Comparison of ENCODE assay signal across 8 cellular contexts in the genomic region with DNA sequence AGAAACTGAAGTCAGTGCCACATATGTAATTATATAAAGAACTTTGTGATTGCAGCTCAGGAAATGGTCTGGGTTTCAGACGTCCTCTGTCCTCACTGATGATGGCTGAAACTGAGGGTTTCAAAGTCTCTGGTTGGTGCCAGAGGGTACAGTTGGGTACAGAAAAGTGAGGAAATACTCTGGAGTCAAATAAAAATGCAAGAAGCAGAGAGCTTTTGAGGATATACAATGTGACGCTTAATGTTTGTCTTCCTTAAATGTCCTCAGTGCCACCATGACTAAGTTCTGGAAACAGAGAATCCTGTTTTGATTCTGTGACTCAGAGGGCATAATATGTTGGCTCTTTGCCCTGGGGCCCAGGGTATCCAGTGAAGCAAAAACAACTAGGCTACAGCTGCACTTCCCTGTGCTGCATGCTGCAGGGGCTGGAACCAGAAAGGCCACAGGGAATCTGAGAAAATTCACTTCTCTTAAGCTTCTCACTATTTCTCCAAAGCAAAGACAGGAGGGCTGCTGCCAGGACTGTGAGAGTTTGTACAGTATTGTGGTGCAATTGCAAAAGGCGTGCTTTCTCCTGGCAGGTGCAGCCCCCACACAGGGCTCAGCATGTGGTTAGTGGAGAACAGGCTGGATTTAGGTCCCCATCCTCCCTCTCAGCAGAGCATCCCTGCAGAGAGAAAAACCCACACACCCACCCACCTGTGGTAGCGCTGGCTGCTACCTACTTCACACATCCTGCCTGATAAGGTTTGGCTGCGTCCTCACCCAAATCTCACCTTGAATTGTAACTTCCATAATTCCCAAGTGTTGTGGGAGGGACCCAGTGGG.
DNase-seq lines count a peak whose midpoint lies in the region; ATAC-seq and TF ChIP-seq lines count a peak whose summit lies in the region.

No MANE protein-coding gene starts in this region.

- intact Hi-C loops in IMR-90 (cut with micrococcal nuclease), result loop anchor here (2.0 to 5.0 kb wide), 2 partner anchors 53 to 67 kb away; no protein-coding TSS in a partner anchor
- intact Hi-C loops in body of pancreas (cut with DNase I), result no loop called here
- intact Hi-C loops in lower lobe of right lung (cut with DNase I), result no loop called here

- POLR2A ChIA-PET in IMR-90 (lab: Charles Lee; ENCODE audit: unreplicated experiment), result no interaction called here
- POLR2A ChIA-PET in WTC11 (lab: Charles Lee), result no interaction called here

- H3K9me3 ChIP-seq in BLaER1 treated with 17β-estradiol and CSF1 and Interleukin-3, amounts not matched to agents 10 nM and 100 nM (replicated peaks in 1 of 11), result peaks cover 0 to 34% (median 11%) of the 10 kb centered on the region in 11 experiments; a peak in 17 of 22 replicates
- H3K9me3 ChIP-seq in IMR-90 (ENCODE audit: control insufficient read depth, insufficient read depth, low read length), result no peaks in the 10 kb centered on the region
- no peaks in the 10 kb centered on the region for H3K9me3 ChIP-seq in body of pancreas
- no peaks in the 10 kb centered on the region for H3K9me3 ChIP-seq in lower lobe of right lung

- H3K36me3 Mint-ChIP-seq in immature natural killer cell, result no peaks in the 10 kb centered on the region
- H3K36me3 Mint-ChIP-seq in WTC11, result no peaks in the 10 kb centered on the region

- peak overlapping the region; percentile 98 for H3K14ac ChIP-seq in IMR-90 (replicated peaks; ENCODE audit: low read depth, low read length)

- H3K9me3 Mint-ChIP-seq in immature natural killer cell (no peaks in the 10 kb centered on the region), WTC11 (peaks cover 4% of the 10 kb centered on the region; the same call in 1 of the 2 replicates)

- 0 out of 2 replicates have a peak, but pooled peaks have one; percentile 15 for TF ChIP-seq POLR2A in IMR-90 (IDR thresholded peaks at IDR 0.05; ENCODE audit: low read depth, low read length)
- TF ChIP-seq POLR2A in body of pancreas (IDR thresholded peaks at IDR 0.05), result no peak

- peak overlapping the region; percentile 96 for H2AK5ac ChIP-seq in IMR-90 (ENCODE audit: low read depth, low read length)

- ATAC-seq in IMR-90 (ENCODE audit: low read depth) (peak; percentile 61), body of pancreas (peak; percentile 60), lower lobe of right lung (peak; percentile 65 to 81), HG03135 (IDR thresholded peaks at IDR 0.05; ENCODE audit: unreplicated experiment) (no peak), GM21367 (IDR thresholded peaks at IDR 0.05; ENCODE audit: unreplicated experiment) (no peak), WTC11 (no peak)

- H3K4me3 Mint-ChIP-seq in immature natural killer cell (no peak overlapping the region), WTC11 (no peak overlapping the region)

- peak overlapping the region; percentile 99 for H2BK15ac ChIP-seq in IMR-90 (ENCODE audit: low read depth, low read length)

- H3K27ac Mint-ChIP-seq in immature natural killer cell (no peak overlapping the region), WTC11 (no peak overlapping the region)

- H3K27me3 Mint-ChIP-seq in immature natural killer cell (ENCODE audit: low read depth in 3 of 3), result peaks cover 0 to 4% (median 0%) of the 10 kb centered on the region in 3 donors
- 0 out of 2 replicates have a peak, but pooled peaks cover 2% of the 10 kb centered on the region for H3K27me3 Mint-ChIP-seq in WTC11 (ENCODE audit: low read depth)

- H3K4ac ChIP-seq in IMR-90 (ENCODE audit: low read depth, low read length), result peak overlapping the region; percentile 98

- DNase-seq in IMR-90 (peak; percentile 95), body of pancreas (peak; percentile 23 to 79 (median 46)), lower lobe of right lung (peak; percentile 39), immature natural killer cell (no peak), WTC11 (ENCODE audit: low spot score) (no peak)

- H3K79me1 ChIP-seq in IMR-90 (ENCODE audit: low read depth in 1 of 2, low read length in 2 of 2), result peaks cover 0 to 13% of the 10 kb centered on the region in 2 experiments; a peak in 2 of 4 replicates

- H4K8ac ChIP-seq in IMR-90 (ENCODE audit: low read depth in 2 of 2, low read length in 2 of 2), result peak overlapping the region; percentile 89 to 90

- H4K91ac ChIP-seq in IMR-90 (ENCODE audit: insufficient read depth, low read depth, low read length), result peak overlapping the region; percentile 99

- no peaks in the 10 kb centered on the region for H3K4me1 Mint-ChIP-seq in immature natural killer cell
- H3K4me1 Mint-ChIP-seq in WTC11, result no peaks in the 10 kb centered on the region

- H3K27ac ChIP-seq in BLaER1 treated with 17β-estradiol and CSF1 and Interleukin-3, amounts not matched to agents 10 nM and 100 nM, result peak overlapping the region; percentile 22 to 91 (median 83); a peak in 20 of 22 replicates
- H3K27ac ChIP-seq in IMR-90 (ENCODE audit: insufficient read depth, low read length), result peak overlapping the region; percentile 87
- H3K27ac ChIP-seq in body of pancreas, result peak overlapping the region in 2 of 4 donors; percentile 36 to 65
- peak overlapping the region; percentile 26 for H3K27ac ChIP-seq in lower lobe of right lung

- no peaks in the 10 kb centered on the region for H4K20me1 ChIP-seq in BLaER1 treated with 17β-estradiol and CSF1 and Interleukin-3, amounts not matched to agents 10 nM and 100 nM
- H4K20me1 ChIP-seq in IMR-90 (ENCODE audit: insufficient read depth, low read length), result no peaks in the 10 kb centered on the region

- peak overlapping the region; percentile 21 for H2AK9ac ChIP-seq in IMR-90 (replicated peaks; ENCODE audit: low read depth, low read length, poor library complexity)

- peak overlapping the region; percentile 58 to 90 (median 81) for H3K4me2 ChIP-seq in BLaER1 treated with 17β-estradiol and CSF1 and Interleukin-3, amounts not matched to agents 10 nM and 100 nM
- H3K4me2 ChIP-seq in IMR-90 (ENCODE audit: low read depth, low read length), result peak overlapping the region; percentile 63

- TF ChIP-seq RAD21 in IMR-90 (IDR thresholded peaks at IDR 0.05; ENCODE audit: low read length), result no peak

- 0% methylated on average over 1 of the region's 5 CpGs; no CpG with 5 or more reads in 1 of the 2 experiments for WGBS in IMR-90 (ENCODE audit: extremely low coverage in 2 of 2, insufficient read length in 1 of 2), 2 experiments
- WGBS in body of pancreas, 2 donors, result 66 to 80% methylated on average over 5 of the region's 5 CpGs

- dilution Hi-C loops in IMR-90 (cut with HindIII; ENCODE audit: low sequenced_read_pairs, unreplicated experiment), result no loop called here

- no peak for TF ChIP-seq CTCF in IMR-90 (conservative IDR thresholded peaks at IDR 0.05; ENCODE audit: low read depth, low read length)
- TF ChIP-seq CTCF in body of pancreas (IDR thresholded peaks at IDR 0.05), result no peak
- TF ChIP-seq CTCF in lower lobe of right lung (IDR thresholded peaks at IDR 0.05), result no peak
- no peak for TF ChIP-seq CTCF in WTC11 (IDR thresholded peaks at IDR 0.05)

- in situ Hi-C loops in IMR-90 (cut with MboI; ENCODE audit: low sequenced_read_pairs), result no loop called here

- no peaks in the 10 kb centered on the region; a peak in 1 of 22 replicates for H3K36me3 ChIP-seq in BLaER1 treated with 17β-estradiol and CSF1 and Interleukin-3, amounts not matched to agents 10 nM and 100 nM
- H3K36me3 ChIP-seq in IMR-90 (ENCODE audit: control insufficient read depth, insufficient read depth, low read length) (no peaks in the 10 kb centered on the region), body of pancreas (replicated peaks in 1 of 2; ENCODE audit: insufficient read depth in 1 of 2, low read depth in 2 of 2) (no peaks in the 10 kb centered on the region), lower lobe of right lung (no peaks in the 10 kb centered on the region)

- peaks cover 38% of the 10 kb centered on the region for H3K9me1 ChIP-seq in IMR-90 (ENCODE audit: insufficient read depth, low read length)

- H3K4me1 ChIP-seq in BLaER1 treated with 17β-estradiol and CSF1 and Interleukin-3, amounts not matched to agents 10 nM and 100 nM, result peaks cover 20 to 54% (median 29%) of the 10 kb centered on the region in 10 experiments
- H3K4me1 ChIP-seq in IMR-90 (ENCODE audit: control insufficient read depth, insufficient read depth, low read length) (peaks cover 31% of the 10 kb centered on the region), body of pancreas (peaks cover 13% of the 10 kb centered on the region), lower lobe of right lung (peaks cover 18% of the 10 kb centered on the region)

- CTCF ChIA-PET in IMR-90 (lab: Yijun Ruan, JAX) (interaction anchor here (0.6 kb wide), 1 partner anchor 64 kb away, joined by 3 read pairs; no protein-coding TSS in a partner anchor), WTC11 (lab: Charles Lee) (no interaction called here)

- H2BK20ac ChIP-seq in IMR-90 (ENCODE audit: low read depth, low read length), result peak overlapping the region; percentile 98

- H3K18ac ChIP-seq in IMR-90 (ENCODE audit: low read depth, low read length), result peak overlapping the region; percentile 90

- H2BK5ac ChIP-seq in IMR-90 (ENCODE audit: low read depth, low read length, poor library complexity, severe bottlenecking), result peak overlapping the region; percentile 99

- peak overlapping the region; percentile 99 for H3K23ac ChIP-seq in IMR-90 (ENCODE audit: low read depth, low read length)

- H3K27me3 ChIP-seq in BLaER1 treated with 17β-estradiol and CSF1 and Interleukin-3, amounts not matched to agents 10 nM and 100 nM, result no peaks in the 10 kb centered on the region
- H3K27me3 ChIP-seq in IMR-90 (ENCODE audit: control insufficient read depth, insufficient read depth, low read length), result no peaks in the 10 kb centered on the region
- no peaks in the 10 kb centered on the region for H3K27me3 ChIP-seq in body of pancreas
- H3K27me3 ChIP-seq in lower lobe of right lung (ENCODE audit: low read depth), result no peaks in the 10 kb centered on the region

- H3K4me3 ChIP-seq in BLaER1 treated with 17β-estradiol and CSF1 and Interleukin-3, amounts not matched to agents 10 nM and 100 nM, result peak overlapping the region in 3 of 10 experiments; percentile 9 to 22 (median 10); a peak in 5 of 20 replicates
- no peak overlapping the region for H3K4me3 ChIP-seq in IMR-90 (ENCODE audit: insufficient read depth, low read depth, low read length)
- H3K4me3 ChIP-seq in body of pancreas, result no peak overlapping the region
- H3K4me3 ChIP-seq in lower lobe of right lung, result no peak overlapping the region

- H3K56ac ChIP-seq in IMR-90 (ENCODE audit: extremely low read depth, insufficient read depth, low read length), result peak overlapping the region; percentile 79

- peak overlapping the region; percentile 98 for H2BK120ac ChIP-seq in IMR-90 (ENCODE audit: low read depth, low read length)

- no peak overlapping the region for H2AFZ ChIP-seq in IMR-90 (replicated peaks; ENCODE audit: low read length, poor library complexity)

- no TSS peak for BruUV-seq in IMR-90 (replicated peaks; lab: Mats Ljungman, UMichigan)

- H3K9ac ChIP-seq in BLaER1 treated with 17β-estradiol and CSF1 and Interleukin-3, amounts not matched to agents 10 nM and 100 nM, result peak overlapping the region in 9 of 11 experiments; percentile 4 to 73 (median 64); a peak in 15 of 22 replicates
- peak overlapping the region; percentile 30; the same call in 1 of the 2 replicates for H3K9ac ChIP-seq in IMR-90 (ENCODE audit: low read depth, low read length)

- H4K5ac ChIP-seq in IMR-90 (ENCODE audit: low read depth, low read length), result peak overlapping the region; percentile 76

TF ChIP-seq in WTC11, 78 proteins besides CTCF, POLR2A, EP300 and RAD21 (continues in another document):
- TF ChIP-seq JUN (CRISPR knock-in tag; IDR thresholded peaks at IDR 0.05) (no peak), NR3C1 (CRISPR knock-in tag; conservative IDR thresholded peaks at IDR 0.05; ENCODE audit: low read depth) (no peak), SMAD4 (CRISPR knock-in tag; IDR thresholded peaks at IDR 0.05) (no peak)

Comparison
In these comparisons a context has a peak if more than half of its experiments do, and no peak if none do; other contexts are left out.
1. ATAC-seq: peak in IMR-90 (single experiment), body of pancreas (single experiment) and lower lobe of right lung (2 of 2); none in HG03135 (single experiment), GM21367 (single experiment) and WTC11 (single experiment).
2. DNase-seq: peak in IMR-90 (single experiment), body of pancreas (4 of 4) and lower lobe of right lung (single experiment); none in immature natural killer cell (0 of 3) and WTC11 (single experiment).